ENCODE assay signal across 35 cellular contexts in genomic region chr21:30713786-30714185, GRCh38. TPM values are rescaled to one million over a fixed set of nuclear protein-coding genes. Genes with fewer than 3 reads are reported as not detected.
"Had no signal": no experiment of that assay in that cellular context is flagged by ENCODE, and none has a peak within 500 bp of the region (broad histone marks: within the 10 kb centered on the region; RNA-seq: fewer than 3 reads in every experiment).

No MANE protein-coding gene starts in this region.

- H3K27ac ChIP-seq: body of pancreas, breast epithelium, KMS-11, PC-9, WERI-Rb-1 had no signal

- H3K9me3 ChIP-seq: body of pancreas had no signal

- H3K4me2 ChIP-seq: KMS-11, PC-9 had no signal

- H3K27ac Mint-ChIP-seq: activated CD8-positive, alpha-beta T cell treated with anti-CD3 and anti-CD28 coated beads for 36 hours; activated T-cell treated with anti-CD3 and anti-CD28 coated beads, Interleukin-2, amount 50 U/mL, for 72 hours; activated T-helper 17 cell treated with anti-CD3 and anti-CD28 coated beads, Interleukin-2, amount 50 U/mL, for 72 hours had no signal

- H3K4me3 Mint-ChIP-seq: activated CD8-positive, alpha-beta T cell treated with anti-CD3 and anti-CD28 coated beads for 36 hours; activated T-cell treated with anti-CD3 and anti-CD28 coated beads, Interleukin-2, amount 50 U/mL, for 72 hours; activated T-helper 17 cell treated with anti-CD3 and anti-CD28 coated beads, Interleukin-2, amount 50 U/mL, for 72 hours had no signal

- H3K9ac ChIP-seq: KMS-11 had no signal

- H2AFZ ChIP-seq: PC-9 had no signal

- H3K4me3 ChIP-seq: body of pancreas, breast epithelium, PC-9 had no signal

- H3K27me3 ChIP-seq: body of pancreas, breast epithelium had no signal

- H3K36me3 ChIP-seq: breast epithelium, WERI-Rb-1 had no signal

- H3K4me1 ChIP-seq: body of pancreas, breast epithelium had no signal

- H3K27me3 Mint-ChIP-seq: activated CD8-positive, alpha-beta T cell treated with anti-CD3 and anti-CD28 coated beads for 36 hours had no signal

- ATAC-seq: activated CD8-positive, alpha-beta T cell treated with anti-CD3 and anti-CD28 coated beads for 36 hours; activated naive CD4-positive, alpha-beta T cell treated with anti-CD3 and anti-CD28 coated beads, Interleukin-2, amount 50 U/mL, for 72 hours; activated T-cell treated with anti-CD3 and anti-CD28 coated beads, Interleukin-2, amount 50 U/mL, for 72 hours; activated T-helper 17 cell treated with anti-CD3 and anti-CD28 coated beads, Interleukin-2, amount 50 U/mL, for 72 hours; body of pancreas had no signal

- DNase-seq: activated CD4-positive, alpha-beta T cell treated with anti-CD3 and anti-CD28 coated beads for 1 hour; activated CD4-positive, alpha-beta T cell treated with anti-CD3 and anti-CD28 coated beads for 48 hours; activated CD4-positive, CD25-positive, alpha-beta regulatory T cell; activated CD8-positive, alpha-beta T cell treated with anti-CD3 and anti-CD28 coated beads for 36 hours; activated effector memory CD4-positive, alpha-beta T cell treated with anti-CD3 and anti-CD28 coated beads, Interleukin-2, amount 50 U/mL, for 16 hours; activated naive CD4-positive, alpha-beta T cell; activated T-cell treated with anti-CD3 and anti-CD28 coated beads, Interleukin-2, amount 50 U/mL, for 1 hour; activated T-cell treated with anti-CD3 and anti-CD28 coated beads, Interleukin-2, amount 50 U/mL, for 72 hours; amniotic stem cell; aorta; NCI-H1092 treated with DMSO at 0.1 percent for 48 hours; NCI-H1417; NCI-H146; NCI-H187; NCI-H2029 treated with DMSO at 0.1 percent for 48 hours; NCI-H2107; NCI-H2171; NCI-H510A; NCI-H748 treated with DMSO at 0.1 percent for 48 hours; NK-92 treated with Interleukin-12 subunit alpha and Interleukin-12 subunit beta, amount 100 ng/mL, for 24 hours; PC-9; SHP77 treated with DMSO at 0.1 percent for 48 hours; SW 1271; T-helper 1 cell; T-helper 2 cell; T-helper 9 cell; WERI-Rb-1 had no signal

RNA-seq across cellular contexts. Expression of gene KRTAP21-3, which starts 4.8 kb away (rescaled TPM):
- total RNA-seq: activated CD8-positive, alpha-beta memory T cell treated with anti-CD3 and anti-CD28 coated beads for 36 hours; activated CD8-positive, alpha-beta T cell treated with anti-CD3 and anti-CD28 coated beads for 36 hours; activated naive CD4-positive, alpha-beta T cell treated with anti-CD3 and anti-CD28 coated beads, Interleukin-2, amount 50 U/mL, for 72 hours; activated T-cell treated with anti-CD3 and anti-CD28 coated beads, Interleukin-2, amount 50 U/mL, for 72 hours; activated T-helper 17 cell treated with anti-CD3 and anti-CD28 coated beads, Interleukin-2, amount 50 U/mL, for 72 hours; aorta; body of pancreas; breast epithelium; cardiac septum; LHCN-M2; PC-9 had no signal

RNA-seq across cellular contexts. Expression of gene KRTAP21-2, which starts 33.3 kb away (rescaled TPM):
- total RNA-seq: activated CD8-positive, alpha-beta memory T cell treated with anti-CD3 and anti-CD28 coated beads for 36 hours; activated CD8-positive, alpha-beta T cell treated with anti-CD3 and anti-CD28 coated beads for 36 hours; activated naive CD4-positive, alpha-beta T cell treated with anti-CD3 and anti-CD28 coated beads, Interleukin-2, amount 50 U/mL, for 72 hours; activated T-cell treated with anti-CD3 and anti-CD28 coated beads, Interleukin-2, amount 50 U/mL, for 72 hours; activated T-helper 17 cell treated with anti-CD3 and anti-CD28 coated beads, Interleukin-2, amount 50 U/mL, for 72 hours; aorta; body of pancreas; breast epithelium; cardiac septum; LHCN-M2; PC-9 had no signal

RNA-seq across cellular contexts. Expression of gene KRTAP21-1, which starts 41.4 kb away (rescaled TPM):
- total RNA-seq: activated CD8-positive, alpha-beta memory T cell treated with anti-CD3 and anti-CD28 coated beads for 36 hours; activated CD8-positive, alpha-beta T cell treated with anti-CD3 and anti-CD28 coated beads for 36 hours; activated naive CD4-positive, alpha-beta T cell treated with anti-CD3 and anti-CD28 coated beads, Interleukin-2, amount 50 U/mL, for 72 hours; activated T-cell treated with anti-CD3 and anti-CD28 coated beads, Interleukin-2, amount 50 U/mL, for 72 hours; activated T-helper 17 cell treated with anti-CD3 and anti-CD28 coated beads, Interleukin-2, amount 50 U/mL, for 72 hours; aorta; body of pancreas; breast epithelium; cardiac septum; LHCN-M2; PC-9 had no signal
